In the genomic region with DNA sequence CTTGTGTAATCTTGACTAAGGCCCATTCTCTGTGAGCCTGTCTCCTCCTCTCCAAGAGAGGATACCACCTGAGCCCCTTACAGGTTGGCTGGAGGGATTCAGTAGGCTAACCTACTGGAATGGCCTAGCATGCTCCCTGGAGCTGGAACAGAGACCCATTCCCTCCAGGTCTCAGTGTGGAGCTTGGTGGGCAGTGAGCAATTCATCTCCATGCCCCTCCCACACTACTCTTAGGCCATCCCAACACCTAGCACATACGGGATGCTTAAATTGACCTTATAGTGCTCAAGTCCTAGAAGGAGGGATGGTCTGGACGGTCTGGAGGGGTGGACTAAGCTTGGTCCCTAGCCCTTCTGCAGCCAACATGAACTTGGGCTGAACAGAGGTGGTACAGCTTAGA, we compare ENCODE assay signal across 20 cellular contexts.
A peak's percentile ranks its signal among the peaks of the same experiment; 100 is the strongest.
DNase-seq lines count a peak whose midpoint lies in the region; FAIRE-seq and TF ChIP-seq lines count a peak whose summit lies in the region.
"Had no signal": no experiment of that assay in that cellular context is flagged by ENCODE, and none has a peak within 500 bp of the region (broad histone marks: within the 10 kb centered on the region; RNA-seq: fewer than 3 reads in every experiment).

No MANE protein-coding gene starts in this region.

- no peak overlapping the region for H2BK15ac ChIP-seq in H1 (ENCODE audit: low read length)

- TF ChIP-seq POLR2A in H1 (IDR thresholded peaks at IDR 0.05; ENCODE audit: control extremely low read depth in 1 of 2, low read depth in 2 of 2, low read length in 2 of 2) = no peak

- H3K56ac ChIP-seq in H1 (replicated peaks; ENCODE audit: insufficient read length, low read depth, low read length) = no peak overlapping the region

- no peak for TF ChIP-seq CTCF in H1 (IDR thresholded peaks at IDR 0.05; ENCODE audit: control extremely low read depth in 1 of 3, insufficient read depth in 1 of 3, low read depth in 1 of 3, low read length in 3 of 3)

- H3K18ac ChIP-seq in H1 (ENCODE audit: extremely low read depth, low read length) (no peak overlapping the region), trophoblast cell (ENCODE audit: low read length) (no peak overlapping the region)

- no peak overlapping the region for H2BK20ac ChIP-seq in H1 (ENCODE audit: low read length)

- POLR2A ChIA-PET in H1 (lab: Charles Lee; ENCODE audit: partially characterized antibody) = interaction anchor here (1.0 to 1.7 kb wide), 3 partner anchors 8 to 25 kb away, joined by 3 to 5 read pairs (median 4); no protein-coding TSS in a partner anchor

- H2BK120ac ChIP-seq in H1 (replicated peaks; ENCODE audit: low read depth, low read length) (no peak overlapping the region), trophoblast cell (ENCODE audit: insufficient read depth, low read length, poor library complexity) (no peak overlapping the region)

- DNase-seq in activated effector memory CD4-positive, alpha-beta T cell treated with anti-CD3 and anti-CD28 coated beads, Interleukin-2, amount 50 U/mL, for 16 hours = peak; percentile 52
- DNase-seq in activated effector memory CD4-positive, alpha-beta T cell treated with Interleukin-2 at 50 U/mL for 16 hours = no peak
- DNase-seq in H1 (ENCODE audit: low read depth in 1 of 2, low spot score in 2 of 2) (no peak), trophoblast cell (no peak), urothelium cell line (ENCODE audit: low spot score) (no peak), HuH-7.5 (ENCODE audit: low spot score) (no peak), COLO668 (lab: John Stamatoyannopoulos, UW; ENCODE audit: unreplicated experiment) (no peak)
- DNase-seq: AML-193; CD4-positive, alpha-beta T cell; DMS153; DMS79; GDM1; IMR-90 had no signal

- no peak for TF ChIP-seq EP300 in H1 (IDR thresholded peaks at IDR 0.05; ENCODE audit: borderline replicate concordance in 1 of 2, low read depth in 2 of 2, low read length in 2 of 2)

- no peak overlapping the region for H4K8ac ChIP-seq in H1 (ENCODE audit: extremely low read depth, insufficient read depth, low read length)
- H4K8ac ChIP-seq in trophoblast cell (ENCODE audit: low read depth, low read length) = no peak overlapping the region

- CTCF ChIA-PET in H1 (lab: Charles Lee; ENCODE audit: partially characterized antibody) = interaction anchor here (0.5 to 2.8 kb wide), 7 partner anchors 13 to 695 kb away, joined by 3 to 14 read pairs (median 3); no protein-coding TSS in a partner anchor

- H4K12ac ChIP-seq in trophoblast cell (ENCODE audit: low read depth, low read length) = no peak overlapping the region

- H3K36me3 ChIP-seq in H1 (ENCODE audit: control insufficient read depth in 2 of 4, insufficient read depth in 4 of 4, low read length in 3 of 4) (no peaks in the 10 kb centered on the region), trophoblast cell (ENCODE audit: control insufficient read depth in 1 of 2, insufficient read depth in 2 of 2, low read length in 2 of 2) (no peaks in the 10 kb centered on the region)
- H3K36me3 ChIP-seq: HAP-1 had no signal

- H4K5ac ChIP-seq in H1 (ENCODE audit: insufficient read length, low read depth, low read length) = no peak overlapping the region

- H3K23ac ChIP-seq in H1 (ENCODE audit: insufficient read length) = no peak overlapping the region
- no peak overlapping the region for H3K23ac ChIP-seq in trophoblast cell (ENCODE audit: low read length)

- no peak overlapping the region for H3K4me3 ChIP-seq in H1 (ENCODE audit: extremely low read depth in 1 of 4, insufficient read depth in 2 of 4, low read depth in 3 of 4, low read length in 4 of 4)
- H3K4me3 ChIP-seq in trophoblast cell (ENCODE audit: low read depth, low read length) = peak overlapping the region; percentile 40
- H3K4me3 ChIP-seq: A549, HAP-1, K562 had no signal

- TF ChIP-seq RAD21 in H1 (IDR thresholded peaks at IDR 0.05 in 1 of 2, conservative IDR thresholded peaks at IDR 0.05 in 1 of 2; ENCODE audit: low read depth in 2 of 2, low read length in 2 of 2) = no peak

- H3K4me2 ChIP-seq in H1 (ENCODE audit: insufficient read depth in 1 of 2, low read depth in 2 of 2, low read length in 2 of 2) = no peak overlapping the region
- no peak overlapping the region for H3K4me2 ChIP-seq in trophoblast cell (ENCODE audit: low read length)
- H3K4me2 ChIP-seq: A549 had no signal

- H3K27me3 ChIP-seq in H1 (replicated peaks in 1 of 4; ENCODE audit: control insufficient read depth in 3 of 4, extremely low read depth in 1 of 4, insufficient read depth in 3 of 4, low read length in 3 of 4) (no peaks in the 10 kb centered on the region; a peak in 1 of 7 replicates), trophoblast cell (ENCODE audit: insufficient read depth, low read length) (no peaks in the 10 kb centered on the region)

- H3K79me1 ChIP-seq in H1 (ENCODE audit: low read depth, low read length) (no peaks in the 10 kb centered on the region), trophoblast cell (ENCODE audit: low read length) (no peaks in the 10 kb centered on the region)

- no peaks in the 10 kb centered on the region for H3K79me2 ChIP-seq in H1 (ENCODE audit: control insufficient read depth in 1 of 2, insufficient read depth in 2 of 2, low read length in 2 of 2)
- no peaks in the 10 kb centered on the region for H3K79me2 ChIP-seq in trophoblast cell (ENCODE audit: control insufficient read depth, insufficient read depth, low read length, poor library complexity)

- H2BK12ac ChIP-seq in H1 (ENCODE audit: low read depth, low read length) (no peak overlapping the region), trophoblast cell (ENCODE audit: low read length) (no peak overlapping the region)

- no peaks in the 10 kb centered on the region for H4K20me1 ChIP-seq in H1 (replicated peaks in 1 of 2; ENCODE audit: control insufficient read depth in 1 of 2, insufficient read depth in 2 of 2, low read length in 2 of 2)

- H3K9ac ChIP-seq in H1 (replicated peaks in 1 of 4; ENCODE audit: extremely low read depth in 1 of 4, low read depth in 3 of 4, low read length in 3 of 4) (no peak overlapping the region), trophoblast cell (ENCODE audit: low read length) (no peak overlapping the region)

- H2BK5ac ChIP-seq in H1 (ENCODE audit: low read depth, low read length) = no peak overlapping the region
- no peak overlapping the region for H2BK5ac ChIP-seq in trophoblast cell (ENCODE audit: low read depth, low read length, poor library complexity)

- H3K14ac ChIP-seq in H1 (ENCODE audit: insufficient read length) (no peak overlapping the region), trophoblast cell (ENCODE audit: low read length) (no peak overlapping the region)

- no peaks in the 10 kb centered on the region for H3K9me3 ChIP-seq in H1 (ENCODE audit: insufficient read depth in 2 of 2, low read depth in 1 of 2, low read length in 1 of 2)
- H3K9me3 ChIP-seq in trophoblast cell (ENCODE audit: insufficient read depth, low read depth, low read length) = peaks cover 1% of the 10 kb centered on the region
- H3K9me3 ChIP-seq: HAP-1 had no signal

- WGBS in H1 (ENCODE audit: extremely low coverage in 1 of 2, insufficient coverage in 1 of 2, insufficient read length in 1 of 2, insufficient replicate concordance in 2 of 2, low coverage in 1 of 2, low lambda C conversion rate in 2 of 2, missing lambda C conversion rate in 1 of 2), 2 experiments = 79% methylated on average over 2 of the region's 2 CpGs; no CpG with 5 or more reads in 1 of the 2 experiments
- WGBS in trophoblast cell (ENCODE audit: extremely low coverage, insufficient coverage, insufficient read length) = no CpG with 5 or more reads among the region's 2 CpGs

- H3K23me2 ChIP-seq in H1 (ENCODE audit: low read depth, low read length) = no peaks in the 10 kb centered on the region

- no peak overlapping the region for H3K4ac ChIP-seq in H1 (replicated peaks; ENCODE audit: insufficient read length, low read depth, low read length)
- H3K4ac ChIP-seq in trophoblast cell (ENCODE audit: low read depth, low read length) = no peak overlapping the region

- H4K91ac ChIP-seq in H1 (replicated peaks; ENCODE audit: insufficient read length, low read length) (no peak overlapping the region), trophoblast cell (ENCODE audit: low read depth, low read length) (no peak overlapping the region)

- H2AK5ac ChIP-seq in H1 (ENCODE audit: low read depth, low read length) (0 out of 2 replicates have a peak overlapping the region, but pooled peaks have one; percentile 39), trophoblast cell (ENCODE audit: low read length) (no peak overlapping the region)

- H2AFZ ChIP-seq in H1 (ENCODE audit: low read length) (no peak overlapping the region), trophoblast cell (ENCODE audit: insufficient read depth, low read length, poor library complexity) (no peak overlapping the region)

- H3K27ac ChIP-seq in H1 (ENCODE audit: low read depth, low read length) (no peak overlapping the region), trophoblast cell (ENCODE audit: low read depth, low read length) (no peak overlapping the region)
- H3K27ac ChIP-seq: 22Rv1, A549, C4-2B had no signal

- H3K4me1 ChIP-seq in H1 (replicated peaks in 1 of 4; ENCODE audit: control insufficient read depth in 3 of 4, insufficient read depth in 4 of 4, low read length in 3 of 4) = no peaks in the 10 kb centered on the region
- no peaks in the 10 kb centered on the region for H3K4me1 ChIP-seq in trophoblast cell (ENCODE audit: control insufficient read depth in 1 of 2, insufficient read depth in 2 of 2, low read length in 2 of 2)
- H3K4me1 ChIP-seq: A549, HAP-1 had no signal

- FAIRE-seq in H1 (lab: Jason Lieb, UNC) (no peak), urothelium cell line (lab: Jason Lieb, UNC) (no peak)
- FAIRE-seq: A549, GM12892, GM18507, K562 had no signal

TF ChIP-seq in H1, 55 proteins besides CTCF, POLR2A, EP300 and RAD21 (continues in another document):
- no peak for TF ChIP-seq SIN3A (conservative IDR thresholded peaks at IDR 0.05 in 1 of 2, IDR thresholded peaks at IDR 0.05 in 1 of 2; ENCODE audit: low read depth in 1 of 2, low read length in 2 of 2)
